ENCODE assay signal across 1 cellular context in genomic region chr3:129121792-129122696, GRCh38.
A peak's percentile ranks its signal among the peaks of the same experiment; 100 is the strongest.
TF ChIP-seq lines count a peak whose summit lies in the region.

Gene RAB43 (minus strand): TSS chr3:129121804. CDS start chr3:129121489, 315 bp downstream.

TF ChIP-seq in HepG2, 621 proteins besides CTCF, POLR2A, EP300 and RAD21 (continued from another document and continues in another):
- TF ChIP-seq ZNF407 (CRISPR knock-in tag; IDR thresholded peaks at IDR 0.05; ENCODE audit: not compliant biosample characterization) (peak; percentile 43), ZNF563 (CRISPR knock-in tag; IDR thresholded peaks at IDR 0.05) (no peak), ZNF367 (CRISPR knock-in tag; IDR thresholded peaks at IDR 0.05; ENCODE audit: borderline replicate concordance) (no peak), PAXIP1 (CRISPR knock-in tag; conservative IDR thresholded peaks at IDR 0.05) (peak; percentile 44; the same call in 1 of the 2 replicates), PHF5A (CRISPR knock-in tag; IDR thresholded peaks at IDR 0.05; ENCODE audit: low read depth, unreplicated experiment) (no peak), ARID2 (CRISPR knock-in tag; IDR thresholded peaks at IDR 0.05; ENCODE audit: borderline replicate concordance) (no peak), ZMYM3 (CRISPR knock-in tag; IDR thresholded peaks at IDR 0.05) (no peak), ZNF800 (CRISPR knock-in tag; IDR thresholded peaks at IDR 0.05) (no peak), ZNF737 (CRISPR knock-in tag; IDR thresholded peaks at IDR 0.05; ENCODE audit: borderline replicate concordance) (0 out of 2 replicates have a peak, but pooled peaks have one; percentile 26), TEAD2 (CRISPR knock-in tag; IDR thresholded peaks at IDR 0.05) (no peak), TCF7L2 (IDR thresholded peaks at IDR 0.05; ENCODE audit: low read depth, low read length) (no peak), KLF11 (CRISPR knock-in tag; IDR thresholded peaks at IDR 0.05) (no peak), ZMAT3 (CRISPR knock-in tag; conservative IDR thresholded peaks at IDR 0.05) (peak; percentile 70), MLX (CRISPR knock-in tag; IDR thresholded peaks at IDR 0.05) (no peak), ZNF576 (CRISPR knock-in tag; IDR thresholded peaks at IDR 0.05) (no peak), ZNF441 (CRISPR knock-in tag; IDR thresholded peaks at IDR 0.05; ENCODE audit: borderline replicate concordance) (peak; percentile 93), ZNF724P (CRISPR knock-in tag; IDR thresholded peaks at IDR 0.05; ENCODE audit: borderline replicate concordance) (no peak), ZHX1 (CRISPR knock-in tag; IDR thresholded peaks at IDR 0.05; ENCODE audit: low read depth) (no peak), ISL2 (CRISPR knock-in tag; IDR thresholded peaks at IDR 0.05) (no peak), UBTF (CRISPR knock-in tag; IDR thresholded peaks at IDR 0.05) (peak; percentile 51), HNF4G (IDR thresholded peaks at IDR 0.05; ENCODE audit: borderline replicate concordance, low read depth, low read length) (no peak), HNF4G (CRISPR knock-in tag; IDR thresholded peaks at IDR 0.05; ENCODE audit: borderline replicate concordance, low read depth) (no peak), ZNF280D (CRISPR knock-in tag; IDR thresholded peaks at IDR 0.05) (0 out of 2 replicates have a peak, but pooled peaks have one; percentile 41)
